In genomic region chr17:70804161-70804560, GRCh38 we compare ENCODE assay signal across 26 cellular contexts.
DNase-seq lines count a peak whose midpoint lies in the region; ATAC-seq and TF ChIP-seq lines count a peak whose summit lies in the region.
"Had no signal": no experiment of that assay in that cellular context is flagged by ENCODE, and none has a peak within 500 bp of the region (broad histone marks: within the 10 kb centered on the region; RNA-seq: fewer than 3 reads in every experiment).

No MANE protein-coding gene starts in this region.

- no peaks in the 10 kb centered on the region for H3K4me1 Mint-ChIP-seq in activated naive CD8-positive, alpha-beta T cell treated with anti-CD3 and anti-CD28 coated beads, Interleukin-2, amount 50 U/mL, for 24 hours
- H3K4me1 Mint-ChIP-seq: brain, CD14-positive monocyte, GM23338, nephron progenitor cell had no signal

- peak; percentile 19 for DNase-seq in ELR (ENCODE audit: low read depth)
- DNase-seq in astrocyte of the hippocampus (ENCODE audit: low read depth, low spot score), result peak; percentile 29
- peak; percentile 45 to 80 for DNase-seq in foreskin fibroblast
- DNase-seq in stromal cell of bone marrow (ENCODE audit: low read depth), result peak; percentile 67
- no peak for DNase-seq in activated naive CD8-positive, alpha-beta T cell treated with anti-CD3 and anti-CD28 coated beads, Interleukin-2, amount 50 U/mL, for 24 hours
- DNase-seq: activated CD4-positive, alpha-beta T cell treated with anti-CD3 and anti-CD28 coated beads for 48 hours; activated gamma-delta T cell treated with Interleukin-2 at 50 U/mL for 16 hours; activated T-cell treated with anti-CD3 and anti-CD28 coated beads, Interleukin-2, amount 50 U/mL, for 24 hours; DND-41; effector memory CD4-positive, alpha-beta T cell; mucosa of descending colon; NCI-H1105 treated with DMSO at 0.1 percent for 48 hours; NCI-H2029; NCI-H69; nephron progenitor cell; ovary; SIG-M5; stimulated activated CD4-positive, alpha-beta T cell treated with anti-CD3 and anti-CD28 coated beads, Interleukin-2, amount 100 ng/mL, for 24 hours; trophoblast cell; WERI-Rb-1 had no signal

- H3K4me3 Mint-ChIP-seq in activated naive CD8-positive, alpha-beta T cell treated with anti-CD3 and anti-CD28 coated beads, Interleukin-2, amount 50 U/mL, for 24 hours, result no peak overlapping the region
- H3K4me3 Mint-ChIP-seq: activated T-cell treated with anti-CD3 and anti-CD28 coated beads, Interleukin-2, amount 50 U/mL, for 24 hours; brain; CD14-positive monocyte; GM23338; nephron progenitor cell had no signal

- H3K27ac Mint-ChIP-seq in activated naive CD8-positive, alpha-beta T cell treated with anti-CD3 and anti-CD28 coated beads, Interleukin-2, amount 50 U/mL, for 24 hours, result no peak overlapping the region
- H3K27ac Mint-ChIP-seq: activated T-cell treated with anti-CD3 and anti-CD28 coated beads, Interleukin-2, amount 50 U/mL, for 24 hours; brain; GM23338; nephron progenitor cell had no signal

- H3K27me3 Mint-ChIP-seq in activated naive CD8-positive, alpha-beta T cell treated with anti-CD3 and anti-CD28 coated beads, Interleukin-2, amount 50 U/mL, for 24 hours, result peaks cover 2% of the 10 kb centered on the region
- H3K27me3 Mint-ChIP-seq: activated T-cell treated with anti-CD3 and anti-CD28 coated beads, Interleukin-2, amount 50 U/mL, for 24 hours had no signal

- H3K9me3 Mint-ChIP-seq in activated naive CD8-positive, alpha-beta T cell treated with anti-CD3 and anti-CD28 coated beads, Interleukin-2, amount 50 U/mL, for 24 hours, result peaks cover 17% of the 10 kb centered on the region

- no peak overlapping the region for H3K4me3 ChIP-seq in foreskin fibroblast (ENCODE audit: low read depth in 1 of 2, low read length in 2 of 2)
- H3K4me3 ChIP-seq: GM23338, mucosa of descending colon, ovary, right atrium auricular region had no signal

- no peak for TF ChIP-seq CTCF in foreskin fibroblast (IDR thresholded peaks at IDR 0.05; ENCODE audit: low read depth, low read length)

- no peak for ATAC-seq in GM21737 (IDR thresholded peaks at IDR 0.05; ENCODE audit: unreplicated experiment)
- ATAC-seq in activated naive CD8-positive, alpha-beta T cell treated with anti-CD3 and anti-CD28 coated beads, Interleukin-2, amount 50 U/mL, for 24 hours, result no peak
- ATAC-seq in HG02588 (IDR thresholded peaks at IDR 0.05; ENCODE audit: unreplicated experiment), result no peak
- ATAC-seq: GM23338, mucosa of descending colon had no signal

- H3K36me3 Mint-ChIP-seq in activated naive CD8-positive, alpha-beta T cell treated with anti-CD3 and anti-CD28 coated beads, Interleukin-2, amount 50 U/mL, for 24 hours (ENCODE audit: low read depth), result no peaks in the 10 kb centered on the region
- H3K36me3 Mint-ChIP-seq: brain, CD14-positive monocyte had no signal
